ENCODE assay signal across 17 cellular contexts in the genomic region with DNA sequence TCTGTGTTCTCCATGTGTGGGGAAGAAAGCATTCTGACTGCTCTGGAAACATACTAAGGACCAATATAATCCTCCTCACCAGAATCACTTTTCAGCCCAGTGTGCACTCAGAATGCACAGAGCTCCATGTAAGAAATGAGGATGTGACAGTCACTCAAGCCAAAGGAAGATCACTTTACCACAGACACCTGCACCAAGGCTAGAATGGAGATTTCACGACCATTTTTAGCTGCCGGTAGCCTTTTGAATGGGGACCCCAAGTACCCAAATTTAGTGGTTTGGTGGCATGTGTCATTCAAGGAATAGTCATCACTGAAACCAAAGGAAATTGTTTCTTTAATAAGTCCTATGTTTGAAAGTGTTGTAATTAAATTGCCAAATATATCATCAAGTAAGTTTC.
DNase-seq lines count a peak whose midpoint lies in the region; ATAC-seq, FAIRE-seq and TF ChIP-seq lines count a peak whose summit lies in the region.
"Had no signal": no experiment of that assay in that cellular context is flagged by ENCODE, and none has a peak within 500 bp of the region (broad histone marks: within the 10 kb centered on the region; RNA-seq: fewer than 3 reads in every experiment).

No MANE protein-coding gene starts in this region.

- no peaks in the 10 kb centered on the region for H3F3A ChIP-seq in MM.1S (ENCODE audit: insufficient read depth, low read length)

- H3K4me1 ChIP-seq in MM.1S (ENCODE audit: low read length) = peaks cover 4% of the 10 kb centered on the region; the same call in 1 of the 2 replicates
- H3K4me1 ChIP-seq in mesendoderm (ENCODE audit: control insufficient read depth, low read depth, low read length) = peaks cover 1% of the 10 kb centered on the region
- H3K4me1 ChIP-seq: BLaER1 treated with 17β-estradiol and CSF1 and Interleukin-3, amounts not matched to agents 10 nM and 100 nM; body of pancreas had no signal

- H4K5ac ChIP-seq in mesendoderm (ENCODE audit: low read length) = no peak overlapping the region

- no peaks in the 10 kb centered on the region for H3K79me2 ChIP-seq in MM.1S (ENCODE audit: low read length)
- no peaks in the 10 kb centered on the region for H3K79me2 ChIP-seq in mesendoderm (ENCODE audit: control insufficient read depth, insufficient read depth, low read length)

- no peak overlapping the region for H3K27ac ChIP-seq in MM.1S (ENCODE audit: low read length)
- H3K27ac ChIP-seq in mesendoderm (ENCODE audit: low read depth, low read length) = no peak overlapping the region
- H3K27ac ChIP-seq: BLaER1 treated with 17β-estradiol and CSF1 and Interleukin-3, amounts not matched to agents 10 nM and 100 nM; body of pancreas; skin epidermis; thoracic aorta had no signal

- H3K4me3 ChIP-seq in MM.1S (ENCODE audit: low read length) (no peak overlapping the region), mesendoderm (ENCODE audit: low read length) (no peak overlapping the region)
- H3K4me3 ChIP-seq: BLaER1 treated with 17β-estradiol and CSF1 and Interleukin-3, amounts not matched to agents 10 nM and 100 nM; body of pancreas; skin epidermis; thoracic aorta had no signal

- H2AK5ac ChIP-seq in mesendoderm (ENCODE audit: low read length) = no peak overlapping the region

- no peak overlapping the region for H2AFZ ChIP-seq in MM.1S (ENCODE audit: low read length)

- H3K79me1 ChIP-seq in mesendoderm (ENCODE audit: low read length) = no peaks in the 10 kb centered on the region

- no peak for FAIRE-seq in GM12892 (lab: Jason Lieb, UNC)
- FAIRE-seq: RCC 7860 had no signal

- DNase-seq in MM.1S = peak; percentile 15
- DNase-seq in mesendoderm = no peak
- no peak for DNase-seq in NCI-H2171 (lab: John Stamatoyannopoulos, UW)
- no peak for DNase-seq in GM12892 (ENCODE audit: insufficient read length)
- no peak for DNase-seq in SHP77 treated with DMSO at 0.1 percent for 48 hours (lab: John Stamatoyannopoulos, UW)
- DNase-seq: activated CD4-positive, CD25-positive, alpha-beta regulatory T cell treated with anti-CD3 and anti-CD28 coated beads, Interleukin-2, amount 50 U/mL, for 72 hours; activated effector memory CD4-positive, alpha-beta T cell treated with Interleukin-2 at 50 U/mL for 16 hours; body of pancreas; MV-4-11; occipital lobe had no signal

- H3K4ac ChIP-seq in mesendoderm (ENCODE audit: low read depth, low read length) = no peak overlapping the region

- H3K56ac ChIP-seq in mesendoderm (ENCODE audit: low read length) = no peak overlapping the region

- no peak overlapping the region for H4K8ac ChIP-seq in mesendoderm (ENCODE audit: low read depth, low read length)

- peak; percentile 57 for ATAC-seq in GM18520 (IDR thresholded peaks at IDR 0.05; ENCODE audit: unreplicated experiment)
- ATAC-seq in GM19452 (IDR thresholded peaks at IDR 0.05; ENCODE audit: unreplicated experiment) = peak; percentile 69
- ATAC-seq in HG02852 (IDR thresholded peaks at IDR 0.05; ENCODE audit: unreplicated experiment) = peak; percentile 93
- ATAC-seq: body of pancreas had no signal

- H2BK15ac ChIP-seq in mesendoderm (replicated peaks; ENCODE audit: low read depth) = no peak overlapping the region

- H3K36me3 ChIP-seq in MM.1S (replicated peaks; ENCODE audit: insufficient read depth, low read length) = no peaks in the 10 kb centered on the region
- no peaks in the 10 kb centered on the region for H3K36me3 ChIP-seq in mesendoderm (ENCODE audit: control insufficient read depth, insufficient read depth, low read length)
- H3K36me3 ChIP-seq: BLaER1 treated with 17β-estradiol and CSF1 and Interleukin-3, amounts not matched to agents 10 nM and 100 nM; thoracic aorta had no signal

- H3K4me2 ChIP-seq in MM.1S (ENCODE audit: low read depth, low read length) (no peak overlapping the region), mesendoderm (ENCODE audit: low read length) (no peak overlapping the region)
- H3K4me2 ChIP-seq: BLaER1 treated with 17β-estradiol and CSF1 and Interleukin-3, amounts not matched to agents 10 nM and 100 nM had no signal

- H3K27me3 ChIP-seq in MM.1S (replicated peaks; ENCODE audit: insufficient read depth, low read length) = no peaks in the 10 kb centered on the region
- no peaks in the 10 kb centered on the region for H3K27me3 ChIP-seq in mesendoderm (ENCODE audit: insufficient read depth, low read length, poor library complexity)
- H3K27me3 ChIP-seq: BLaER1 treated with 17β-estradiol and CSF1 and Interleukin-3, amounts not matched to agents 10 nM and 100 nM; body of pancreas had no signal

- H4K20me1 ChIP-seq in MM.1S (ENCODE audit: insufficient read depth, low read length) = no peaks in the 10 kb centered on the region
- H4K20me1 ChIP-seq: BLaER1 treated with 17β-estradiol and CSF1 and Interleukin-3, amounts not matched to agents 10 nM and 100 nM had no signal

- H2BK120ac ChIP-seq in mesendoderm (ENCODE audit: low read depth, low read length) = no peak overlapping the region

- H3K9me2 ChIP-seq in MM.1S (replicated peaks; ENCODE audit: insufficient read depth, low read length) = no peaks in the 10 kb centered on the region

- WGBS in mesendoderm (ENCODE audit: extremely low coverage, insufficient coverage, low lambda C conversion rate) = no CpG with 5 or more reads among the region's 2 CpGs

- no peaks in the 10 kb centered on the region for H3K9me3 ChIP-seq in MM.1S (replicated peaks; ENCODE audit: insufficient read depth, low read length)
- H3K9me3 ChIP-seq: BLaER1 treated with 17β-estradiol and CSF1 and Interleukin-3, amounts not matched to agents 10 nM and 100 nM; body of pancreas; thoracic aorta had no signal

- H3K18ac ChIP-seq in mesendoderm (ENCODE audit: low read length) = no peak overlapping the region

- no peak overlapping the region for H2BK5ac ChIP-seq in mesendoderm (ENCODE audit: low read length)

- H3K9ac ChIP-seq in MM.1S (ENCODE audit: low read length) (no peak overlapping the region), mesendoderm (ENCODE audit: low read length) (no peak overlapping the region)
- H3K9ac ChIP-seq: BLaER1 treated with 17β-estradiol and CSF1 and Interleukin-3, amounts not matched to agents 10 nM and 100 nM had no signal

- H3K23ac ChIP-seq in mesendoderm (ENCODE audit: low read length) = no peak overlapping the region

- TF ChIP-seq CTCF in MM.1S (IDR thresholded peaks at IDR 0.05; ENCODE audit: low read length) = no peak

- no peak for TF ChIP-seq POLR2A in GM12892 (IDR thresholded peaks at IDR 0.05; ENCODE audit: low read depth, low read length)
